In the genomic region with DNA sequence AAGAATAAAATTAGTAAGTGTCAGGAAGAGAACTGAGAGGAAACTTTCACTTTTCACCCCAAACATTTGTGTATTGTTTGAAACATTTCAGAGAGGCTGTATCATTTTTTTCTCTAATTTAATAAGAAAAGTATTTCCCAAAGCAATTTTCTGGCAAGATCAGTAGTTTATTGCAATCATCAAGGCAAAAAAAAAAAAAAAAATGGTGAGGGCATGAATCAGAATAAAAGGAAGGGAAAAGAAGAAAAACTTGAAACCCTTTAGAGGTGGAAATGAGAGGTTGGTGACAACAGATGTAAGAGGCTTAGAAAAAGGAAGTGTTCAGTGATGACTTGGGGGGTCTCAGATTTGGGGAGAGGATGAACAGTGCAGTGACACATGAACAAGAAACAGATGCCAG, we compare ENCODE assay signal across 28 cellular contexts. TPM values are rescaled to one million over a fixed set of nuclear protein-coding genes. Genes with fewer than 3 reads are reported as not detected.
"Had no signal": no experiment of that assay in that cellular context is flagged by ENCODE, and none has a peak within 500 bp of the region (broad histone marks: within the 10 kb centered on the region; RNA-seq: fewer than 3 reads in every experiment).

No MANE protein-coding gene starts in this region.

- H3K4me2 ChIP-seq: hepatocyte, neural progenitor cell had no signal

- H2AFZ ChIP-seq: hepatocyte, neural progenitor cell, parathyroid adenoma had no signal

- DNase-seq: colonic mucosa; effector CD8-positive, alpha-beta T cell; endodermal cell; foreskin fibroblast; gastrocnemius medialis; head of caudate nucleus; kidney; mesendoderm; midbrain; naive thymus-derived CD4-positive, alpha-beta T cell; stimulated activated CD4-positive, alpha-beta T cell treated with anti-CD3 and anti-CD28 coated beads, Interleukin-2, amount 100 ng/mL, for 24 hours; stimulated activated CD4-positive, alpha-beta T cell treated with anti-CD3 and anti-CD28 coated beads, Interleukin-4, amount 100 ng/mL, for 24 hours; stimulated activated naive CD4-positive, alpha-beta T cell treated with Interleukin-2 at 50 U/mL for 16 hours; stomach; tibial artery had no signal

- H3K4me3 ChIP-seq: colonic mucosa, gastrocnemius medialis, hepatocyte, neural progenitor cell, right atrium auricular region, stomach, tibial artery had no signal

- H3K9me3 ChIP-seq: colonic mucosa, gastrocnemius medialis, right atrium auricular region, stomach, tibial artery had no signal

- H3K9me3 Mint-ChIP-seq: dendritic cell treated with granulocyte-macrophage colony-stimulating factor and Interleukin-4, amounts not matched to agents 40 ng/mL and 50 ng/mL, for 4 days; endodermal cell; stimulated activated effector memory CD8-positive, alpha-beta T cell treated with anti-CD3 and anti-CD28 coated beads, Interleukin-12 subunit alpha, Interleukin-12 subunit beta, amount 100 ng/mL, for 72 hours; type B pancreatic cell had no signal

- H3K4me3 Mint-ChIP-seq: dendritic cell treated with granulocyte-macrophage colony-stimulating factor and Interleukin-4, amounts not matched to agents 40 ng/mL and 50 ng/mL, for 4 days; endodermal cell; naive thymus-derived CD4-positive, alpha-beta T cell; nephron; neural progenitor cell; stimulated activated effector memory CD8-positive, alpha-beta T cell treated with anti-CD3 and anti-CD28 coated beads, Interleukin-12 subunit alpha, Interleukin-12 subunit beta, amount 100 ng/mL, for 72 hours; type B pancreatic cell had no signal

- H3K4me1 Mint-ChIP-seq: naive thymus-derived CD4-positive, alpha-beta T cell; stimulated activated effector memory CD8-positive, alpha-beta T cell treated with anti-CD3 and anti-CD28 coated beads, Interleukin-12 subunit alpha, Interleukin-12 subunit beta, amount 100 ng/mL, for 72 hours had no signal

- H3K27me3 Mint-ChIP-seq: type B pancreatic cell had no signal

- H3K27ac Mint-ChIP-seq: dendritic cell treated with granulocyte-macrophage colony-stimulating factor and Interleukin-4, amounts not matched to agents 40 ng/mL and 50 ng/mL, for 4 days; endodermal cell; naive thymus-derived CD4-positive, alpha-beta T cell; nephron; neural progenitor cell; progenitor cell of endocrine pancreas; stimulated activated effector memory CD8-positive, alpha-beta T cell treated with anti-CD3 and anti-CD28 coated beads, Interleukin-12 subunit alpha, Interleukin-12 subunit beta, amount 100 ng/mL, for 72 hours; type B pancreatic cell had no signal

- H3K27me3 ChIP-seq: colonic mucosa, gastrocnemius medialis, hepatocyte, neural progenitor cell, right atrium auricular region, tibial artery had no signal

- H3K36me3 ChIP-seq: colonic mucosa, gastrocnemius medialis, neural progenitor cell, right atrium auricular region, stomach, tibial artery had no signal

- H3K9ac ChIP-seq: neural progenitor cell, parathyroid adenoma had no signal

- H3K27ac ChIP-seq: colonic mucosa, epithelial cell of prostate, gastrocnemius medialis, hepatocyte, neural progenitor cell, parathyroid adenoma, right atrium auricular region, stomach, tibial artery had no signal

- ATAC-seq: esophagus mucosa; gastrocnemius medialis; left lobe of liver; naive thymus-derived CD4-positive, alpha-beta T cell; sciatic nerve; stimulated activated effector memory CD8-positive, alpha-beta T cell treated with anti-CD3 and anti-CD28 coated beads, Interleukin-12 subunit alpha, Interleukin-12 subunit beta, amount 100 ng/mL, for 72 hours had no signal

- H3K4me1 ChIP-seq: colonic mucosa, gastrocnemius medialis, neural progenitor cell, parathyroid adenoma, right atrium auricular region, stomach, tibial artery had no signal

- H3K36me3 Mint-ChIP-seq: stimulated activated effector memory CD8-positive, alpha-beta T cell treated with anti-CD3 and anti-CD28 coated beads, Interleukin-12 subunit alpha, Interleukin-12 subunit beta, amount 100 ng/mL, for 72 hours; type B pancreatic cell had no signal

RNA-seq across cellular contexts. Expression of gene SHC3, which starts 13.3 kb away (rescaled TPM):
- polyA plus RNA-seq: naive thymus-derived CD4-positive, alpha-beta T cell had no signal
